Comparison of ENCODE assay signal across 21 cellular contexts in genomic region chr11:79287952-79288351, GRCh38.
"Had no signal": no experiment of that assay in that cellular context is flagged by ENCODE, and none has a peak within 500 bp of the region (broad histone marks: within the 10 kb centered on the region; RNA-seq: fewer than 3 reads in every experiment).

No MANE protein-coding gene starts in this region.

- DNase-seq: activated CD4-positive, alpha-beta memory T cell treated with anti-CD3 and anti-CD28 coated beads for 36 hours; activated CD4-positive, alpha-beta T cell treated with anti-CD3 and anti-CD28 coated beads for 36 hours; activated gamma-delta T cell treated with Interleukin-2 at 50 U/mL for 16 hours; activated T-cell treated with anti-CD3 and anti-CD28 coated beads for 4 hours; effector memory CD8-positive, alpha-beta T cell; esophagus squamous epithelium; heart right ventricle; immature natural killer cell; kidney glomerular epithelial cell; left ventricle myocardium superior; mesenchymal stem cell; naive thymus-derived CD4-positive, alpha-beta T cell; psoas muscle; stimulated activated CD4-positive, alpha-beta T cell treated with anti-CD3 and anti-CD28 coated beads, Interleukin-2, amount 100 ng/mL, for 24 hours; stimulated activated naive CD4-positive, alpha-beta T cell treated with Interleukin-2 at 50 U/mL for 16 hours had no signal

- H3K4me3 ChIP-seq: adrenal gland, esophagus squamous epithelium, heart right ventricle, neural progenitor cell, psoas muscle, tibial artery had no signal

- H3K27me3 ChIP-seq: adrenal gland, esophagus squamous epithelium, neural progenitor cell, tibial artery had no signal

- H3K36me3 ChIP-seq: adrenal gland, esophagus squamous epithelium, heart right ventricle, neural progenitor cell, tibial artery had no signal

- H3K27ac ChIP-seq: adrenal gland, esophagus squamous epithelium, heart right ventricle, neural progenitor cell, psoas muscle, tibial artery had no signal

- H3K9me3 ChIP-seq: adrenal gland, esophagus squamous epithelium, psoas muscle had no signal

- ATAC-seq: activated CD4-positive, alpha-beta T cell treated with anti-CD3 and anti-CD28 coated beads for 36 hours; activated naive CD4-positive, alpha-beta T cell treated with anti-CD3 and anti-CD28 coated beads, Interleukin-2, amount 50 U/mL, for 72 hours; effector memory CD8-positive, alpha-beta T cell; heart right ventricle; left ventricle myocardium superior; naive thymus-derived CD4-positive, alpha-beta T cell; psoas muscle; right cardiac atrium; WTC11 had no signal

- H3K4me1 ChIP-seq: adrenal gland, esophagus squamous epithelium, heart right ventricle, neural progenitor cell, psoas muscle, tibial artery had no signal
